Comparison of ENCODE assay signal across 1 cellular context in the genomic region with DNA sequence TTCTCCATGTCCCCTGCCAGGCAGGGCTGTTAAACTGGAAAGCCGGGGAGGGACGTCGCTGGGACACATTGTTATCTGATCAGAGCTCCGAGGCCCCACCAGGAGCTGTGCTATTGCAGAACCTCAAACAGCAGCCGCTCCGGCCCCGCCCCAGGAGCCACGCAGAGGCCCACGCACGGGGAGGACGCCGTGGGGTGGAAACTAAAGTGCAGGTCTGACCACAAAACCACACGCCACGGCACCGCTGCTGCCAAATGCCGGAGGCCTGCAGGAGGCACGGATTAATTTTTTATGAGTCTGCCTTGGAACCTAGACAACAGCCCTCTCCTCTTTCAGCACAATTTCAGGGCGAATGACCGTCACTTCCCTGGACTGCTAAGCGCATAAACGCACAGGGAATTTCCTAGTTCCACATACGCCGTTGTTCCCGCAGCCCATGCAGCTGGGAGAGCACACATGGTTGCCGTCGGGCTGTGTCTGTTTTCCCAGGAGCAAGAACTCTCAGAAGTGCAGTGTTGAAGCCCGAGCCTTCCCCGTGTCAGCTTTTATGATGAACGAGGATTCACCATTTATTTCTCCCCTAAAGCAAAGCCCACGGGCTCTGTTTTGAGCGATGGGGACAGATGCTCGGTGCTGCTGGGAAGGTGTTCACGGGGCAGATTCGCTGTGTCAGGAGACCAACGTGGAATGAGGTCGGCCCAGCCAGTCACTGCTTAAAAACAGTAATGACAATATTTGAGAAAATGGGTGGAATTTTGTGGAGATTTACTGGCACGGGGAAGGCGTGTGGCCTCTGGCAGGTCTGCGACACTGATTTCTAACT.
TF ChIP-seq lines count a peak whose summit lies in the region.

No MANE protein-coding gene starts in this region.

TF ChIP-seq in GM12878, 131 proteins besides CTCF, POLR2A, EP300 and RAD21 (continued from another document):
- TF ChIP-seq MYB (IDR thresholded peaks at IDR 0.05; ENCODE audit: borderline replicate concordance, low read depth, low read length): no peak
